In genomic region chr17:38295602-38296365, GRCh38 we compare ENCODE assay signal across 9 cellular contexts. TPM values are rescaled to one million over a fixed set of nuclear protein-coding genes. Genes with fewer than 3 reads are reported as not detected.
DNase-seq lines count a peak whose midpoint lies in the region; ATAC-seq and TF ChIP-seq lines count a peak whose summit lies in the region.
"Not testable (repeated sequence)": the region's sequence is repeated elsewhere in the genome, so short reads cannot be mapped to it uniquely, and the experiment has no call there.
"Had no signal": no experiment of that assay in that cellular context is flagged by ENCODE, and none has a peak within 500 bp of the region (broad histone marks: within the 10 kb centered on the region; RNA-seq: fewer than 3 reads in every experiment).

No MANE protein-coding gene starts in this region.

- H3K27me3 ChIP-seq in Caco-2 (replicated peaks; ENCODE audit: control insufficient read depth, insufficient read depth, low read length); lower lobe of right lung (ENCODE audit: low read depth): not testable (repeated sequence)

- ATAC-seq in T-cell (replicated peaks in 1 of 4); activated T-helper 17 cell treated with anti-CD3 and anti-CD28 coated beads, Interleukin-2, amount 50 U/mL, for 72 hours (replicated peaks); lower lobe of right lung: not testable (repeated sequence)

- H3K27ac Mint-ChIP-seq in Caco-2 (ENCODE audit: unreplicated experiment); activated T-helper 17 cell treated with anti-CD3 and anti-CD28 coated beads, Interleukin-2, amount 50 U/mL, for 72 hours: not testable (repeated sequence)
- H3K27ac Mint-ChIP-seq in T-cell (peak overlapping the region; percentile 92 to 97), progenitor cell of endocrine pancreas (peak overlapping the region; percentile 56)
- peak overlapping the region; percentile 93 for H3K27ac Mint-ChIP-seq in dendritic cell treated with granulocyte-macrophage colony-stimulating factor and Interleukin-4, amounts not matched to agents 40 ng/mL and 50 ng/mL, for 4 days

- peaks cover 16% of the 10 kb centered on the region for H3K36me3 Mint-ChIP-seq in Caco-2 (ENCODE audit: insufficient read depth, unreplicated experiment)
- H3K36me3 Mint-ChIP-seq in T-cell; progenitor cell of endocrine pancreas (ENCODE audit: insufficient read depth): not testable (repeated sequence)
- peaks cover 22% of the 10 kb centered on the region for H3K36me3 Mint-ChIP-seq in activated T-helper 17 cell treated with anti-CD3 and anti-CD28 coated beads, Interleukin-2, amount 50 U/mL, for 72 hours (ENCODE audit: low read depth)
- H3K36me3 Mint-ChIP-seq in dendritic cell treated with granulocyte-macrophage colony-stimulating factor and Interleukin-4, amounts not matched to agents 40 ng/mL and 50 ng/mL, for 4 days (ENCODE audit: low read depth): peaks cover 16% of the 10 kb centered on the region

- intact Hi-C loops in Caco-2 (cut with micrococcal nuclease; ENCODE audit: unreplicated experiment); dendritic cell treated with granulocyte-macrophage colony-stimulating factor and Interleukin-4, amounts not matched to agents 40 ng/mL and 50 ng/mL, for 4 days (cut with micrococcal nuclease); lower lobe of right lung (cut with DNase I): not testable (repeated sequence)

- TF ChIP-seq CTCF in Caco-2 (IDR thresholded peaks at IDR 0.05; ENCODE audit: insufficient read depth in 1 of 2, low read depth in 1 of 2, low read length in 1 of 2, severe bottlenecking in 1 of 2, unreplicated experiment in 1 of 2); lower lobe of right lung (IDR thresholded peaks at IDR 0.05); progenitor cell of endocrine pancreas (IDR thresholded peaks at IDR 0.05; ENCODE audit: unreplicated experiment): not testable (repeated sequence)

- not testable (repeated sequence) for H3K9me3 ChIP-seq in Caco-2, lower lobe of right lung

- not testable (repeated sequence) for H3K4me1 ChIP-seq in Caco-2, lower lobe of right lung

- H3K9me3 Mint-ChIP-seq in Caco-2 (ENCODE audit: unreplicated experiment); T-cell; activated T-helper 17 cell treated with anti-CD3 and anti-CD28 coated beads, Interleukin-2, amount 50 U/mL, for 72 hours; dendritic cell treated with granulocyte-macrophage colony-stimulating factor and Interleukin-4, amounts not matched to agents 40 ng/mL and 50 ng/mL, for 4 days; progenitor cell of endocrine pancreas (ENCODE audit: low read depth): not testable (repeated sequence)

- POLR2A ChIA-PET in Caco-2 (lab: Charles Lee); T-cell (lab: Charles Lee): not testable (repeated sequence)

- H3K36me3 ChIP-seq in Caco-2 (ENCODE audit: control insufficient read depth, insufficient read depth, low read length): not testable (repeated sequence)
- peaks cover 12% of the 10 kb centered on the region for H3K36me3 ChIP-seq in lower lobe of right lung

- H3K27ac ChIP-seq in lower lobe of right lung: not testable (repeated sequence)

- CTCF ChIA-PET in Caco-2 (lab: Charles Lee): not testable (repeated sequence)
- CTCF ChIA-PET in T-cell (lab: Charles Lee): interaction anchor here in 1 of 2 donors (0.6 kb wide), 1 partner anchor 1480 kb away, joined by 4 read pairs; no protein-coding TSS in a partner anchor

- H3K4me3 ChIP-seq in Caco-2 (ENCODE audit: low read depth, low read length): not testable (repeated sequence)
- H3K4me3 ChIP-seq in lower lobe of right lung: peak overlapping the region; percentile 60

- not testable (repeated sequence) for DNase-seq in Caco-2; T-cell; lower lobe of right lung; progenitor cell of endocrine pancreas (ENCODE audit: low spot score, unreplicated experiment)
- peak; percentile 22 for DNase-seq in NAMALWA (ENCODE audit: low spot score)

- H3K27me3 Mint-ChIP-seq in Caco-2 (ENCODE audit: insufficient read depth, unreplicated experiment); T-cell; activated T-helper 17 cell treated with anti-CD3 and anti-CD28 coated beads, Interleukin-2, amount 50 U/mL, for 72 hours; dendritic cell treated with granulocyte-macrophage colony-stimulating factor and Interleukin-4, amounts not matched to agents 40 ng/mL and 50 ng/mL, for 4 days; progenitor cell of endocrine pancreas: not testable (repeated sequence)

- not testable (repeated sequence) for H3K4me3 Mint-ChIP-seq in Caco-2 (ENCODE audit: unreplicated experiment); progenitor cell of endocrine pancreas (ENCODE audit: low read depth)
- peak overlapping the region; percentile 84 to 90 (median 89) for H3K4me3 Mint-ChIP-seq in T-cell
- H3K4me3 Mint-ChIP-seq in activated T-helper 17 cell treated with anti-CD3 and anti-CD28 coated beads, Interleukin-2, amount 50 U/mL, for 72 hours: peak overlapping the region; percentile 97
- H3K4me3 Mint-ChIP-seq in dendritic cell treated with granulocyte-macrophage colony-stimulating factor and Interleukin-4, amounts not matched to agents 40 ng/mL and 50 ng/mL, for 4 days: peak overlapping the region; percentile 95

- TSS peak; percentile 84 for BruUV-seq in Caco-2 (replicated peaks; lab: Mats Ljungman, UMichigan)

- H3K4me1 Mint-ChIP-seq in Caco-2 (ENCODE audit: low read depth, unreplicated experiment); activated T-helper 17 cell treated with anti-CD3 and anti-CD28 coated beads, Interleukin-2, amount 50 U/mL, for 72 hours; dendritic cell treated with granulocyte-macrophage colony-stimulating factor and Interleukin-4, amounts not matched to agents 40 ng/mL and 50 ng/mL, for 4 days (ENCODE audit: low read depth); progenitor cell of endocrine pancreas (ENCODE audit: low read depth): not testable (repeated sequence)
- H3K4me1 Mint-ChIP-seq in T-cell: peaks cover 4 to 14% (median 12%) of the 10 kb centered on the region in 3 donors

RNA-seq across cellular contexts. Expression of gene MRPL45, which starts 1.2 kb away (rescaled TPM):
- 82.7 and 83.6 TPM in 2 replicates for total RNA-seq in Caco-2 (2022)
- total RNA-seq in T-cell: 10 to 100 TPM; 16.3 to 21.7 (median 19.5) TPM
- 10 to 100 TPM; 52.4 to 66.0 TPM for total RNA-seq in activated T-helper 17 cell treated with anti-CD3 and anti-CD28 coated beads, Interleukin-2, amount 50 U/mL, for 72 hours
- total RNA-seq in lower lobe of right lung: 26.7 TPM
- 41.8 and 46.3 TPM in 2 replicates for total RNA-seq in progenitor cell of endocrine pancreas

RNA-seq across cellular contexts. Expression of gene GPR179, which starts 48.0 kb away (rescaled TPM):
- total RNA-seq in Caco-2 (2022): 0.05 TPM in 1 of 2 replicates, not detected in the other
- total RNA-seq in T-cell: under 1 TPM in 4 of 5 donors, not detected in 1; 0.03 to 0.53 (median 0.08) TPM
- total RNA-seq in activated T-helper 17 cell treated with anti-CD3 and anti-CD28 coated beads, Interleukin-2, amount 50 U/mL, for 72 hours: under 1 TPM in 1 of 2 donors, not detected in 1; 0.26 TPM
- 0.15 TPM for total RNA-seq in lower lobe of right lung
- 0.27 and 0.41 TPM in 2 replicates for total RNA-seq in progenitor cell of endocrine pancreas
- total RNA-seq: HFFc6, lung microvascular endothelial cell had no signal

RNA-seq across cellular contexts. Expression of gene SOCS7, which starts 55.9 kb away (rescaled TPM):
- 29.2 and 32.4 TPM in 2 replicates for total RNA-seq in Caco-2 (2022)
- 10 to 100 TPM; 18.9 to 24.5 (median 20.7) TPM for total RNA-seq in T-cell
- total RNA-seq in activated T-helper 17 cell treated with anti-CD3 and anti-CD28 coated beads, Interleukin-2, amount 50 U/mL, for 72 hours: 10 to 100 TPM; 20.8 to 24.4 TPM
- 23.0 TPM for total RNA-seq in lower lobe of right lung
- total RNA-seq in progenitor cell of endocrine pancreas: 31.3 and 31.6 TPM in 2 replicates
